In genomic region chr2:113136828-113137775, GRCh38 we compare ENCODE assay signal across 8 cellular contexts. TPM values are rescaled to one million over a fixed set of nuclear protein-coding genes. Genes with fewer than 3 reads are reported as not detected.
DNase-seq lines count a peak whose midpoint lies in the region; ATAC-seq and TF ChIP-seq lines count a peak whose summit lies in the region.

No MANE protein-coding gene starts in this region.

- H3K4me1 Mint-ChIP-seq in neural progenitor cell = peaks cover 13% of the 10 kb centered on the region

- H3K27ac ChIP-seq in esophagus squamous epithelium (peak overlapping the region in 2 of 4 donors; percentile 64 to 83), neural progenitor cell (no peak overlapping the region)

- peaks cover 5% of the 10 kb centered on the region for H3K27me3 Mint-ChIP-seq in neural progenitor cell (ENCODE audit: insufficient read depth, low read depth)

- H3K36me3 Mint-ChIP-seq in neural progenitor cell = no peaks in the 10 kb centered on the region

- H3K36me3 ChIP-seq in esophagus squamous epithelium (peaks cover 0 to 22% (median 12%) of the 10 kb centered on the region in 3 donors), neural progenitor cell (no peaks in the 10 kb centered on the region)

- no peak for ATAC-seq in HG02588 (IDR thresholded peaks at IDR 0.05; ENCODE audit: unreplicated experiment)

- TF ChIP-seq CTCF in esophagus squamous epithelium (IDR thresholded peaks at IDR 0.05) = peak; percentile 48 to 64 (median 52)
- TF ChIP-seq CTCF in neural progenitor cell (IDR thresholded peaks at IDR 0.05) = peak; percentile 75

- H3K4me3 Mint-ChIP-seq in neural progenitor cell = no peak overlapping the region

- H2AFZ ChIP-seq in neural progenitor cell (replicated peaks) = no peak overlapping the region

- intact Hi-C loops in esophagus squamous epithelium (cut with DNase I) = loop anchor here (10.0 kb wide), 1 partner anchor 238 kb away; no protein-coding TSS in a partner anchor

- H3K27me3 ChIP-seq in esophagus squamous epithelium (no peaks in the 10 kb centered on the region), neural progenitor cell (no peaks in the 10 kb centered on the region)

- H3K4me1 ChIP-seq in esophagus squamous epithelium (peaks cover 0 to 24% (median 6%) of the 10 kb centered on the region in 3 donors), neural progenitor cell (no peaks in the 10 kb centered on the region)

- H3K4me3 ChIP-seq in esophagus squamous epithelium = no peak overlapping the region
- no peak overlapping the region for H3K4me3 ChIP-seq in neural progenitor cell

- 46% methylated on average over 8 of the region's 8 CpGs for WGBS in esophagus squamous epithelium, 2 donors

- no peaks in the 10 kb centered on the region for H3K9me3 Mint-ChIP-seq in neural progenitor cell

- no peak overlapping the region for H3K9ac ChIP-seq in neural progenitor cell

- no peaks in the 10 kb centered on the region for H3K79me2 ChIP-seq in neural progenitor cell (ENCODE audit: low read depth)

- no peak overlapping the region for H3K4me2 ChIP-seq in neural progenitor cell

- H3F3A ChIP-seq in neural progenitor cell (ENCODE audit: low read depth) = no peaks in the 10 kb centered on the region

- TF ChIP-seq POLR2A in esophagus squamous epithelium (IDR thresholded peaks at IDR 0.05) = no peak

- H3K9me3 ChIP-seq in esophagus squamous epithelium = no peaks in the 10 kb centered on the region
- no peaks in the 10 kb centered on the region for H3K9me3 ChIP-seq in neural progenitor cell (ENCODE audit: low read depth)

- no peak overlapping the region for H3K27ac Mint-ChIP-seq in neural progenitor cell

- peak; percentile 35 for DNase-seq in activated T-cell treated with anti-CD3 and anti-CD28 coated beads for 1 hour (ENCODE audit: low read depth)
- DNase-seq in activated T-cell treated with anti-CD3 and anti-CD28 coated beads, Interleukin-2, amount 50 U/mL, for 1 hour = no peak
- peak; percentile 52 for DNase-seq in M059J (ENCODE audit: low read depth)
- peak; percentile 51 for DNase-seq in activated CD4-positive, alpha-beta T cell treated with anti-CD3 and anti-CD28 coated beads for 48 hours
- no peak for DNase-seq in esophagus squamous epithelium (lab: John Stamatoyannopoulos, UW)
- DNase-seq in neural progenitor cell (ENCODE audit: low spot score) = peak; percentile 63
- no peak for DNase-seq in germinal center (ENCODE audit: low spot score)

- no peaks in the 10 kb centered on the region for H4K20me1 ChIP-seq in neural progenitor cell (ENCODE audit: low read depth)

RNA-seq across cellular contexts. Expression of gene IL1RN, which starts 9.7 kb away (rescaled TPM):
- 0.05 TPM in 1 of 2 replicates, not detected in the other for total RNA-seq in M059J (2014; rRNA removed; shearing (Covaris generic))
- total RNA-seq in esophagus squamous epithelium = 1,000 to 10,000 TPM in 2 of 4 donors, 100 to 1,000 TPM in 2; 594 to 1,539 (median 978) TPM
- not detected in 2 replicates for total RNA-seq in neural progenitor cell (ENCODE audit: low replicate concordance)

RNA-seq across cellular contexts. Expression of gene PSD4, which starts 36.7 kb away (rescaled TPM):
- 6.4 and 14.7 TPM in 2 replicates for total RNA-seq in M059J (2014; rRNA removed; shearing (Covaris generic))
- total RNA-seq in esophagus squamous epithelium = 10 to 100 TPM; 25.1 to 62.5 (median 50.2) TPM
- total RNA-seq in neural progenitor cell (ENCODE audit: low replicate concordance) = 0.02 and 0.87 TPM in 2 replicates

Comparison
In these comparisons a context has a peak if more than half of its experiments do, and no peak if none do; other contexts are left out.
1. DNase-seq: peak in activated T-cell treated with anti-CD3 and anti-CD28 coated beads for 1 hour (single experiment), M059J (single experiment), activated CD4-positive, alpha-beta T cell treated with anti-CD3 and anti-CD28 coated beads for 48 hours (single experiment) and neural progenitor cell (single experiment); none in activated T-cell treated with anti-CD3 and anti-CD28 coated beads, Interleukin-2, amount 50 U/mL, for 1 hour (single experiment), esophagus squamous epithelium (single experiment) and germinal center (single experiment).
2. RNA of gene IL1RN, which starts 9.7 kb away (total RNA-seq): 594 to 1,539 TPM in esophagus squamous epithelium; 0.05 TPM in M059J and not detected in neural progenitor cell; every median in the first group is over 100 times any median in the second.